Comparison of ENCODE assay signal across 21 cellular contexts in the genomic region with DNA sequence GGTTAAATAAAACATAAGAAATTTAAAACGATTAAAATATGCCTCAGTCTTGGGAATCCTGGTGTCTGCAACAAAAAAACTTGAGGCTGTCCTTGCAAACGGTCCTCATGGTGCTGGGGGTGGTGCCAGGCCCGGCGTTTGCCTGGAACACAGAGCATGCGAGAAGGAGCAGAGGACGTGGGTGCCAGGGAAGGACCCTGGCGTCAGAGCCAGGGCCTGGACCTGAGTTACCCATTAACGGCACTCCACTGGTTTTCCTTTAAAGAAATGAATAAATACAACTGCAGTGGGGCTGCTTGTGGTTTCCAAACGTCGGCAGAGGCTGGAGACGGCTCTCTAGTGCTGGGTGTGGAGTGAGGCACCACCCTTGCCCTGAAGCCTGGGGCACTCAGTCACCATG. TPM values are rescaled to one million over a fixed set of nuclear protein-coding genes. Genes with fewer than 3 reads are reported as not detected.
DNase-seq lines count a peak whose midpoint lies in the region; ATAC-seq and TF ChIP-seq lines count a peak whose summit lies in the region.
"Had no signal": no experiment of that assay in that cellular context is flagged by ENCODE, and none has a peak within 500 bp of the region (broad histone marks: within the 10 kb centered on the region; RNA-seq: fewer than 3 reads in every experiment).

A gene with protein sequence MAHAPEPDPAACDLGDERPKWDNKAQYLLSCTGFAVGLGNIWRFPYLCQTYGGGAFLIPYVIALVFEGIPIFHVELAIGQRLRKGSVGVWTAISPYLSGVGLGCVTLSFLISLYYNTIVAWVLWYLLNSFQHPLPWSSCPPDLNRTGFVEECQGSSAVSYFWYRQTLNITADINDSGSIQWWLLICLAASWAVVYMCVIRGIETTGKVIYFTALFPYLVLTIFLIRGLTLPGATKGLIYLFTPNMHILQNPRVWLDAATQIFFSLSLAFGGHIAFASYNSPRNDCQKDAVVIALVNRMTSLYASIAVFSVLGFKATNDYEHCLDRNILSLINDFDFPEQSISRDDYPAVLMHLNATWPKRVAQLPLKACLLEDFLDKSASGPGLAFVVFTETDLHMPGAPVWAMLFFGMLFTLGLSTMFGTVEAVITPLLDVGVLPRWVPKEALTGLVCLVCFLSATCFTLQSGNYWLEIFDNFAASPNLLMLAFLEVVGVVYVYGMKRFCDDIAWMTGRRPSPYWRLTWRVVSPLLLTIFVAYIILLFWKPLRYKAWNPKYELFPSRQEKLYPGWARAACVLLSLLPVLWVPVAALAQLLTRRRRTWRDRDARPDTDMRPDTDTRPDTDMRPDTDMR (plus strand): TSS at position 301 of the 400 bp plus-strand sequence. CDS start 97 bp downstream, at position 398.

- H3K4me2 ChIP-seq in GM23338 (no peak within 1 kb of the TSS), neural progenitor cell (no peak within 1 kb of the TSS)
- H3K4me2 ChIP-seq: A549 had no signal

- peaks cover 10% of the 10 kb centered on the region for H3F3A ChIP-seq in GM23338 (replicated peaks; ENCODE audit: low read depth)
- peaks cover 6% of the 10 kb centered on the region for H3F3A ChIP-seq in neural progenitor cell (ENCODE audit: low read depth)

- H3K27me3 Mint-ChIP-seq in GM23338 (ENCODE audit: insufficient read depth, low read depth, poor library complexity) (peaks cover 13% of the 10 kb centered on the region), neural progenitor cell (ENCODE audit: insufficient read depth, low read depth) (peaks cover 17% of the 10 kb centered on the region)

- in situ Hi-C loops in gastrocnemius medialis (cut with MboI; ENCODE audit: low sequenced_read_pairs in 4 of 4), result no loop called here

- H3K36me3 ChIP-seq in GM23338 (ENCODE audit: insufficient read depth), result no peaks in the 10 kb centered on the region
- H3K36me3 ChIP-seq in neural progenitor cell, result no peaks in the 10 kb centered on the region
- H3K36me3 ChIP-seq in gastrocnemius medialis, result no peaks in the 10 kb centered on the region
- H3K36me3 ChIP-seq: HAP-1 had no signal

- H3K27ac ChIP-seq in GM23338 (ENCODE audit: low read depth) (no peak within 1 kb of the TSS), neural progenitor cell (no peak within 1 kb of the TSS), gastrocnemius medialis (no peak within 1 kb of the TSS)
- H3K27ac ChIP-seq: A549 had no signal

- H3K4me1 Mint-ChIP-seq in GM23338, result peaks cover 18% of the 10 kb centered on the region
- peaks cover 6% of the 10 kb centered on the region for H3K4me1 Mint-ChIP-seq in neural progenitor cell

- H3K4me3 ChIP-seq in GM23338, result no peak within 1 kb of the TSS
- H3K4me3 ChIP-seq in neural progenitor cell, result no peak within 1 kb of the TSS
- no peak within 1 kb of the TSS for H3K4me3 ChIP-seq in gastrocnemius medialis
- H3K4me3 ChIP-seq: A549, HAP-1 had no signal

- no peak for DNase-seq in GM23338 (ENCODE audit: low spot score)
- DNase-seq in left colon, result no peak
- DNase-seq in neural progenitor cell (ENCODE audit: low spot score), result no peak
- no peak for DNase-seq in HPDE6-E6E7 (ENCODE audit: extremely low spot score)
- DNase-seq in gastrocnemius medialis, result no peak
- DNase-seq in activated T-cell treated with anti-CD3 and anti-CD28 coated beads, Interleukin-2, amount 50 U/mL, for 48 hours, result no peak
- DNase-seq: 8988T, C1 segment of cervical spinal cord, Calu3, COR-L47, DMS53, DMS79 treated with DMSO at 0.1 percent for 48 hours, GF-D8, GOT3, HFFc6 had no signal

- H3K27ac Mint-ChIP-seq in GM23338 (peak within 1 kb of the TSS; percentile 65; the same call in 1 of the 2 replicates), neural progenitor cell (peak within 1 kb of the TSS; percentile 60)
- H3K27ac Mint-ChIP-seq: CD4-positive, alpha-beta memory T cell; HFFc6 had no signal

- H3K27me3 ChIP-seq in GM23338 (ENCODE audit: insufficient read depth) (no peaks in the 10 kb centered on the region), neural progenitor cell (no peaks in the 10 kb centered on the region), gastrocnemius medialis (peaks cover 0 to 2% (median 0%) of the 10 kb centered on the region in 3 donors)

- no peak within 1 kb of the TSS for H2AFZ ChIP-seq in GM23338
- no peak within 1 kb of the TSS for H2AFZ ChIP-seq in neural progenitor cell (replicated peaks)

- ATAC-seq in GM23338, result no peak
- peak; percentile 9 for ATAC-seq in left colon
- ATAC-seq in gastrocnemius medialis, result no peak
- ATAC-seq: A549 had no signal

- H3K9ac ChIP-seq in neural progenitor cell, result no peak within 1 kb of the TSS

- intact Hi-C loops in left colon (cut with DNase I, micrococcal nuclease), result no loop called here
- intact Hi-C loops in gastrocnemius medialis (cut with DNase I; ENCODE audit: low total_unique reads), result no loop called here

- H3K4me3 Mint-ChIP-seq in GM23338, result no peak within 1 kb of the TSS
- no peak within 1 kb of the TSS for H3K4me3 Mint-ChIP-seq in neural progenitor cell
- H3K4me3 Mint-ChIP-seq: CD4-positive, alpha-beta memory T cell; HFFc6 had no signal

- no peaks in the 10 kb centered on the region for H4K20me1 ChIP-seq in GM23338 (replicated peaks; ENCODE audit: insufficient read depth)
- H4K20me1 ChIP-seq in neural progenitor cell (ENCODE audit: low read depth), result no peaks in the 10 kb centered on the region

- H3K9me3 Mint-ChIP-seq in GM23338 (no peaks in the 10 kb centered on the region; the same call in 1 of the 3 replicates), neural progenitor cell (no peaks in the 10 kb centered on the region)
- H3K9me3 Mint-ChIP-seq: CD4-positive, alpha-beta memory T cell had no signal

- no peak for TF ChIP-seq POLR2A in gastrocnemius medialis (IDR thresholded peaks at IDR 0.05)

- H3K36me3 Mint-ChIP-seq in GM23338 (ENCODE audit: low read depth) (no peaks in the 10 kb centered on the region), neural progenitor cell (no peaks in the 10 kb centered on the region)
- H3K36me3 Mint-ChIP-seq: CD4-positive, alpha-beta memory T cell had no signal

- H3K9me3 ChIP-seq in neural progenitor cell (ENCODE audit: low read depth) (no peaks in the 10 kb centered on the region), gastrocnemius medialis (no peaks in the 10 kb centered on the region)
- H3K9me3 ChIP-seq: A549, HAP-1 had no signal

- no peaks in the 10 kb centered on the region for H3K4me1 ChIP-seq in GM23338 (ENCODE audit: insufficient read depth)
- H3K4me1 ChIP-seq in neural progenitor cell, result no peaks in the 10 kb centered on the region
- H3K4me1 ChIP-seq in gastrocnemius medialis, result peaks cover 5 to 7% of the 10 kb centered on the region in 2 donors
- H3K4me1 ChIP-seq: A549, HAP-1 had no signal

- H3K79me2 ChIP-seq in GM23338 (replicated peaks; ENCODE audit: insufficient read depth), result no peaks in the 10 kb centered on the region
- H3K79me2 ChIP-seq in neural progenitor cell (ENCODE audit: low read depth), result no peaks in the 10 kb centered on the region

- peaks cover 4% of the 10 kb centered on the region; the same call in 1 of the 2 replicates for H3K9me2 ChIP-seq in GM23338 (ENCODE audit: insufficient read depth)

- TF ChIP-seq CTCF in GM23338 (conservative IDR thresholded peaks at IDR 0.05; ENCODE audit: low read depth in 2 of 2), result no peak
- no peak for TF ChIP-seq CTCF in neural progenitor cell (IDR thresholded peaks at IDR 0.05)
- no peak for TF ChIP-seq CTCF in gastrocnemius medialis (IDR thresholded peaks at IDR 0.05 in 4 of 5, conservative IDR thresholded peaks at IDR 0.05 in 1 of 5)

TF ChIP-seq in GM23338, 12 proteins besides CTCF, POLR2A, EP300 and RAD21 (continues in another document):
- no peak for TF ChIP-seq JUNB (IDR thresholded peaks at IDR 0.05; ENCODE audit: unreplicated experiment)
- TF ChIP-seq, protein P1, sequence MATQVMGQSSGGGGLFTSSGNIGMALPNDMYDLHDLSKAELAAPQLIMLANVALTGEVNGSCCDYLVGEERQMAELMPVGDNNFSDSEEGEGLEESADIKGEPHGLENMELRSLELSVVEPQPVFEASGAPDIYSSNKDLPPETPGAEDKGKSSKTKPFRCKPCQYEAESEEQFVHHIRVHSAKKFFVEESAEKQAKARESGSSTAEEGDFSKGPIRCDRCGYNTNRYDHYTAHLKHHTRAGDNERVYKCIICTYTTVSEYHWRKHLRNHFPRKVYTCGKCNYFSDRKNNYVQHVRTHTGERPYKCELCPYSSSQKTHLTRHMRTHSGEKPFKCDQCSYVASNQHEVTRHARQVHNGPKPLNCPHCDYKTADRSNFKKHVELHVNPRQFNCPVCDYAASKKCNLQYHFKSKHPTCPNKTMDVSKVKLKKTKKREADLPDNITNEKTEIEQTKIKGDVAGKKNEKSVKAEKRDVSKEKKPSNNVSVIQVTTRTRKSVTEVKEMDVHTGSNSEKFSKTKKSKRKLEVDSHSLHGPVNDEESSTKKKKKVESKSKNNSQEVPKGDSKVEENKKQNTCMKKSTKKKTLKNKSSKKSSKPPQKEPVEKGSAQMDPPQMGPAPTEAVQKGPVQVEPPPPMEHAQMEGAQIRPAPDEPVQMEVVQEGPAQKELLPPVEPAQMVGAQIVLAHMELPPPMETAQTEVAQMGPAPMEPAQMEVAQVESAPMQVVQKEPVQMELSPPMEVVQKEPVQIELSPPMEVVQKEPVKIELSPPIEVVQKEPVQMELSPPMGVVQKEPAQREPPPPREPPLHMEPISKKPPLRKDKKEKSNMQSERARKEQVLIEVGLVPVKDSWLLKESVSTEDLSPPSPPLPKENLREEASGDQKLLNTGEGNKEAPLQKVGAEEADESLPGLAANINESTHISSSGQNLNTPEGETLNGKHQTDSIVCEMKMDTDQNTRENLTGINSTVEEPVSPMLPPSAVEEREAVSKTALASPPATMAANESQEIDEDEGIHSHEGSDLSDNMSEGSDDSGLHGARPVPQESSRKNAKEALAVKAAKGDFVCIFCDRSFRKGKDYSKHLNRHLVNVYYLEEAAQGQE (IDR thresholded peaks at IDR 0.05; ENCODE audit: unreplicated experiment), result no peak
- TF ChIP-seq, protein P2, sequence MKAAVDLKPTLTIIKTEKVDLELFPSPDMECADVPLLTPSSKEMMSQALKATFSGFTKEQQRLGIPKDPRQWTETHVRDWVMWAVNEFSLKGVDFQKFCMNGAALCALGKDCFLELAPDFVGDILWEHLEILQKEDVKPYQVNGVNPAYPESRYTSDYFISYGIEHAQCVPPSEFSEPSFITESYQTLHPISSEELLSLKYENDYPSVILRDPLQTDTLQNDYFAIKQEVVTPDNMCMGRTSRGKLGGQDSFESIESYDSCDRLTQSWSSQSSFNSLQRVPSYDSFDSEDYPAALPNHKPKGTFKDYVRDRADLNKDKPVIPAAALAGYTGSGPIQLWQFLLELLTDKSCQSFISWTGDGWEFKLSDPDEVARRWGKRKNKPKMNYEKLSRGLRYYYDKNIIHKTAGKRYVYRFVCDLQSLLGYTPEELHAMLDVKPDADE (IDR thresholded peaks at IDR 0.05), result no peak
- TF ChIP-seq ZNF331 (CRISPR knock-in tag; IDR thresholded peaks at IDR 0.05; ENCODE audit: low read depth), result no peak
- no peak for TF ChIP-seq STAT1 (IDR thresholded peaks at IDR 0.05; ENCODE audit: unreplicated experiment)
- TF ChIP-seq EZH2 (IDR thresholded peaks at IDR 0.05; ENCODE audit: low read depth, unreplicated experiment), result no peak
- no peak for TF ChIP-seq CREB1 (CRISPR knock-in tag; IDR thresholded peaks at IDR 0.05; ENCODE audit: low read depth)

RNA-seq across cellular contexts. Expression of the gene that starts here (rescaled TPM):
- total RNA-seq in GM23338 (2014; rRNA removed; shearing (Covaris generic)), result not detected in 2 replicates
- not detected in 2 replicates for polyA plus RNA-seq in GM23338 (2016; fragmentation: Nextera tagmentation; extraction: Ambion mirVana)
- total RNA-seq in left colon, result under 1 TPM in 1 of 2 donors, not detected in 1; 0.11 TPM
- total RNA-seq in neural progenitor cell (ENCODE audit: low replicate concordance), result not detected in 2 replicates
- not detected for total RNA-seq in gastrocnemius medialis
- total RNA-seq: Calu3; CD4-positive, alpha-beta memory T cell; Daoy; G401; HFFc6 had no signal
- polyA plus RNA-seq: A549; BJ; CD4-positive, alpha-beta memory T cell had no signal

Comparison
In these comparisons a context has a peak if more than half of its experiments do, and no peak if none do; other contexts are left out.
1. Peak in ATAC-seq in left colon; RNA of the gene not detected or under 1 TPM.